In the genomic region with DNA sequence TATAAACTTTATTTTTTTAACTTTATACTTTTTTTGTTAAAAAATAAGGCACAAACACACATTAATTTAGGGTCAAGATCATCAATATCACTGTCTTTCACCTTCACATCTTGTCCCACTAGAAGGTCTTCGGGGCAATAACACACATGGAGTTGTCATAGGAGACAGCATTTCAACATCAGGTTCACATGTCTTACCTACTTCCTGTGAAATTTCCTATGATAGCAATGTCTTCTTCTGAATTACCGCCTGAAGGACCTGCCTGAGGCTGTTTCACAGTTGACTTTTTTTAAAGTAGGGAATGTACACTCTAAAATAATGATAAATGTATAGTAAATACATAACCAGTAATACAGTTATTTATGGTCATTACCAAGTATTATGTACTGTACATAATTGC, we compare ENCODE assay signal across 22 cellular contexts.
"Had no signal": no experiment of that assay in that cellular context is flagged by ENCODE, and none has a peak within 500 bp of the region (broad histone marks: within the 10 kb centered on the region; RNA-seq: fewer than 3 reads in every experiment).

No MANE protein-coding gene starts in this region.

- DNase-seq: colonic mucosa; cortex of kidney; dermis blood vessel endothelial cell; dorsolateral prefrontal cortex; effector CD4-positive, alpha-beta T cell; effector CD8-positive, alpha-beta T cell; effector memory CD4-positive, alpha-beta T cell; effector memory CD8-positive, alpha-beta T cell; endodermal cell; erythroblast; esophagus squamous epithelium; foreskin fibroblast; gastrocnemius medialis; glutamatergic neuron; head of caudate nucleus; heart left ventricle; heart right ventricle had no signal

- H3K4me3 ChIP-seq: colonic mucosa, coronary artery, dorsolateral prefrontal cortex, esophagus muscularis mucosa, esophagus squamous epithelium, gastrocnemius medialis, gastroesophageal sphincter, heart left ventricle, heart right ventricle had no signal

- H3K4me1 ChIP-seq: colonic mucosa, esophagus squamous epithelium, gastrocnemius medialis, heart left ventricle, heart right ventricle had no signal

- H3K27me3 ChIP-seq: colonic mucosa, dorsolateral prefrontal cortex, esophagus muscularis mucosa, esophagus squamous epithelium, foreskin keratinocyte, gastrocnemius medialis, gastroesophageal sphincter, heart left ventricle, heart right ventricle had no signal

- H3K27ac ChIP-seq: colonic mucosa, coronary artery, dorsolateral prefrontal cortex, epithelial cell of prostate, esophagus muscularis mucosa, esophagus squamous epithelium, foreskin keratinocyte, gastrocnemius medialis, gastroesophageal sphincter, heart left ventricle, heart right ventricle had no signal

- H3K9me3 ChIP-seq: colonic mucosa, esophagus squamous epithelium, gastrocnemius medialis, gastroesophageal sphincter had no signal

- H3K36me3 ChIP-seq: colonic mucosa, esophagus muscularis mucosa, esophagus squamous epithelium, gastrocnemius medialis, gastroesophageal sphincter, heart left ventricle, heart right ventricle had no signal
